In the genomic region with DNA sequence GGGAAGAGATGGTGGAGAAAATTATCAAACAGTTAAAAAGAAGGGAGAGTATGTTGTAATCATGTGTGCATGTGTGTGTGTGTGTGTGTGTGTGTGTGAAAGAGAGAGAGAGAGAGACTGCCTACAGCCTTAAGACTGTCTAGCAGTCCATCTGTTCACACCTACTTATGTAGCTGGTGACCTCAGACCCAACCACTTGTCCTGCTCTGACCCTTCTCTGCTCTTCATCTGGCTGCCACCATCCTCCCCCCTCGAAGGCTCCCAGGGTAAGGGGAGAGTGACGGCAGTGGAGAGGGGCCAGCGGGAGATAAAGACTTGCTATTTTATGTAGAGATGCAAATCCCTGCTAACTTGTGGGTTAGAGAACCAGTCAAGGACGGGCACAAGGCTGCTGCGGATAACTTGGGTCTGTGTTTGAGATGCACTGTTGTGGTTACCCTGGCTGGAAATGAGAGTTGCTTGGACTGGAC, we compare ENCODE assay signal across 16 cellular contexts. TPM values are rescaled to one million over a fixed set of nuclear protein-coding genes. Genes with fewer than 3 reads are reported as not detected.
DNase-seq lines count a peak whose midpoint lies in the region; ATAC-seq, FAIRE-seq and TF ChIP-seq lines count a peak whose summit lies in the region.
"Had no signal": no experiment of that assay in that cellular context is flagged by ENCODE, and none has a peak within 500 bp of the region (broad histone marks: within the 10 kb centered on the region; RNA-seq: fewer than 3 reads in every experiment).

No MANE protein-coding gene starts in this region.

- H3K9me3 Mint-ChIP-seq in chondrocyte (ENCODE audit: low read depth): no peaks in the 10 kb centered on the region
- H3K9me3 Mint-ChIP-seq: WTC11 had no signal

- H3K9ac ChIP-seq in GM12878 (ENCODE audit: control insufficient read depth, insufficient read depth, low read length): no peak overlapping the region
- H3K9ac ChIP-seq in SK-N-SH: no peak overlapping the region

- DNase-seq in ELF-1 (ENCODE audit: low read depth, low spot score) (peak; percentile 54), GM12878 (ENCODE audit: low read depth, low spot score) (no peak), lower lobe of right lung (no peak), H4 (ENCODE audit: low spot score) (no peak), BE2C (no peak), SK-N-SH (no peak), chondrocyte (ENCODE audit: low spot score) (no peak)
- DNase-seq: activated gamma-delta T cell, head of caudate nucleus, PC-3, posterior cingulate gyrus had no signal

- no peak overlapping the region for H3K27ac ChIP-seq in HEK293 (ENCODE audit: extremely low read depth, low read depth, low read length)
- H3K27ac ChIP-seq in GM12878 (ENCODE audit: control insufficient read depth, insufficient read depth): peak overlapping the region; percentile 27; the same call in 1 of the 2 replicates
- H3K27ac ChIP-seq in lower lobe of right lung: no peak overlapping the region
- H3K27ac ChIP-seq in SK-N-SH (ENCODE audit: low read depth in 2 of 2, low read length in 1 of 2): no peak overlapping the region

- intact Hi-C loops in GM12878 (cut with micrococcal nuclease; ENCODE audit: unreplicated experiment): loop anchor here (10.0 kb wide), 1 partner anchor 340 kb away; a partner anchor contains a TSS
- intact Hi-C loops in lower lobe of right lung (cut with DNase I): no loop called here

- TF ChIP-seq EP300 in GM12878 (IDR thresholded peaks at IDR 0.05; ENCODE audit: borderline replicate concordance in 1 of 2, control insufficient read depth in 1 of 2, low read depth in 2 of 2, low read length in 2 of 2): no peak
- TF ChIP-seq EP300 in SK-N-SH (IDR thresholded peaks at IDR 0.05; ENCODE audit: borderline replicate concordance in 1 of 2, low read depth in 1 of 2, low read length in 1 of 2): no peak

- no peak for FAIRE-seq in GM12878 (lab: Jason Lieb, UNC)
- FAIRE-seq: H1, HTR-8/SVneo had no signal

- WGBS in GM12878 (ENCODE audit: insufficient coverage, insufficient replicate concordance, low lambda C conversion rate, missing lambda C conversion rate): 64% methylated on average over 5 of the region's 5 CpGs
- WGBS in SK-N-SH (ENCODE audit: low lambda C conversion rate): 80% methylated on average over 5 of the region's 5 CpGs

- TF ChIP-seq CTCF in HEK293 (tag by site-specific recombination; IDR thresholded peaks at IDR 0.05) (no peak), GM12878 (IDR thresholded peaks at IDR 0.05 in 2 of 3, conservative IDR thresholded peaks at IDR 0.05 in 1 of 3; ENCODE audit: control insufficient read depth in 2 of 3, extremely low read depth in 1 of 3, insufficient read depth in 1 of 3, low read depth in 3 of 3, low read length in 3 of 3) (no peak), lower lobe of right lung (IDR thresholded peaks at IDR 0.05) (no peak), BE2C (IDR thresholded peaks at IDR 0.05; ENCODE audit: low read depth, low read length) (no peak), SK-N-SH (IDR thresholded peaks at IDR 0.05) (no peak), chondrocyte (IDR thresholded peaks at IDR 0.05) (no peak)

- H3K27me3 ChIP-seq in GM12878 (replicated peaks in 1 of 2; ENCODE audit: control insufficient read depth in 2 of 2, insufficient read depth in 2 of 2, low read length in 1 of 2): no peaks in the 10 kb centered on the region
- peaks cover 7% of the 10 kb centered on the region for H3K27me3 ChIP-seq in lower lobe of right lung (ENCODE audit: low read depth)
- H3K27me3 ChIP-seq in BE2C: no peaks in the 10 kb centered on the region
- no peaks in the 10 kb centered on the region for H3K27me3 ChIP-seq in SK-N-SH (ENCODE audit: insufficient read depth)

- peaks cover 57% of the 10 kb centered on the region for H3K27me3 Mint-ChIP-seq in chondrocyte (ENCODE audit: low read depth)

- TF ChIP-seq RAD21 in GM12878 (IDR thresholded peaks at IDR 0.05; ENCODE audit: insufficient read depth, low read depth, low read length) (no peak), SK-N-SH (IDR thresholded peaks at IDR 0.05; ENCODE audit: low read length) (no peak)

- H3K4me2 ChIP-seq in GM12878 (ENCODE audit: control insufficient read depth, insufficient read depth): peak overlapping the region; percentile 59
- no peak overlapping the region for H3K4me2 ChIP-seq in SK-N-SH

- H3K4me3 ChIP-seq in HEK293 (ENCODE audit: low read depth, low read length) (no peak overlapping the region), GM12878 (no peak overlapping the region), lower lobe of right lung (no peak overlapping the region), BE2C (ENCODE audit: low read depth, low read length) (no peak overlapping the region), SK-N-SH (ENCODE audit: low read depth in 2 of 2, low read length in 1 of 2) (no peak overlapping the region)

- no TSS peak for BruUV-seq in GM12878 (replicated peaks; lab: Mats Ljungman, UMichigan)

- H3K9me2 ChIP-seq in SK-N-SH: no peaks in the 10 kb centered on the region

- TF ChIP-seq POLR2A in GM12878 (IDR thresholded peaks at IDR 0.05; ENCODE audit: low read depth, low read length): no peak

- H4K20me1 ChIP-seq in GM12878 (ENCODE audit: control insufficient read depth, insufficient read depth) (no peaks in the 10 kb centered on the region), SK-N-SH (ENCODE audit: insufficient read depth) (no peaks in the 10 kb centered on the region)

- no peak overlapping the region; the same call in 1 of the 2 replicates for H2AFZ ChIP-seq in GM12878 (ENCODE audit: control insufficient read depth, low read depth, low read length)
- no peak overlapping the region for H2AFZ ChIP-seq in SK-N-SH (ENCODE audit: low read depth)

- in situ Hi-C loops in GM12878 (cut with MboI): loop anchor here (5.0 kb wide), 2 partner anchors 72 to 103 kb away; no protein-coding TSS in a partner anchor

- H3K36me3 ChIP-seq in HEK293 (ENCODE audit: control insufficient read depth in 2 of 2, insufficient read depth in 1 of 2, low read length in 2 of 2) (no peaks in the 10 kb centered on the region), GM12878 (ENCODE audit: control insufficient read depth in 2 of 2, insufficient read depth in 2 of 2, low read length in 1 of 2) (no peaks in the 10 kb centered on the region; a peak in 1 of 4 replicates), lower lobe of right lung (no peaks in the 10 kb centered on the region), BE2C (no peaks in the 10 kb centered on the region), SK-N-SH (replicated peaks in 1 of 2; ENCODE audit: control insufficient read depth in 1 of 2, insufficient read depth in 2 of 2, low read length in 1 of 2) (no peaks in the 10 kb centered on the region)

- H3K79me2 ChIP-seq in GM12878 (ENCODE audit: control insufficient read depth, insufficient read depth, low read length) (peaks cover 8% of the 10 kb centered on the region), SK-N-SH (ENCODE audit: insufficient read depth) (no peaks in the 10 kb centered on the region)

- H3K4me1 ChIP-seq in HEK293 (ENCODE audit: control insufficient read depth, insufficient read depth, low read length) (0 out of 2 replicates have a peak, but pooled peaks cover 5% of the 10 kb centered on the region), GM12878 (ENCODE audit: control insufficient read depth, insufficient read depth, low read length) (peaks cover 53% of the 10 kb centered on the region), lower lobe of right lung (no peaks in the 10 kb centered on the region), BE2C (peaks cover 24% of the 10 kb centered on the region), SK-N-SH (ENCODE audit: control insufficient read depth in 1 of 2, insufficient read depth in 2 of 2, low read depth in 1 of 2, low read length in 1 of 2) (peaks cover 0 to 7% of the 10 kb centered on the region in 2 experiments; a peak in 2 of 4 replicates)

- POLR2A ChIA-PET in HEK293 (lab: Yijun Ruan, JAX) (no interaction called here), GM12878 (lab: Charles Lee) (interaction anchor here (0.9 to 1.9 kb wide), 2 partner anchors 10 to 11 kb away, joined by 4 to 6 read pairs; no protein-coding TSS in a partner anchor), SK-N-SH (lab: Yijun Ruan, JAX) (no interaction called here)

- H3K9me3 ChIP-seq in HEK293 (ENCODE audit: control insufficient read depth, insufficient read depth, low read depth, low read length) (no peaks in the 10 kb centered on the region), GM12878 (replicated peaks; ENCODE audit: control insufficient read depth, insufficient read depth, low read length) (no peaks in the 10 kb centered on the region), lower lobe of right lung (no peaks in the 10 kb centered on the region), BE2C (no peaks in the 10 kb centered on the region), SK-N-SH (no peaks in the 10 kb centered on the region)

- H3K27ac Mint-ChIP-seq in chondrocyte (ENCODE audit: unreplicated experiment): no peak overlapping the region
- H3K27ac Mint-ChIP-seq: WTC11 had no signal

- H3K4me1 Mint-ChIP-seq in chondrocyte (ENCODE audit: low read depth): no peaks in the 10 kb centered on the region

- ATAC-seq in GM12878 (peak; percentile 51), lower lobe of right lung (peak; percentile 41 to 64)
- ATAC-seq: esophagus mucosa, PC-3, WTC11 had no signal

- SMC1A ChIA-PET in GM12878 (lab: Charles Lee; ENCODE audit: uncharacterized antibody, unreplicated experiment): interaction anchor here (0.8 to 8.1 kb wide), 5 partner anchors 9 to 106 kb away, joined by 3 to 244 read pairs (median 37); no protein-coding TSS in a partner anchor

- RAD21 ChIA-PET in GM12878 (lab: Charles Lee; ENCODE audit: unreplicated experiment): interaction anchor here (1.1 to 6.7 kb wide), 8 partner anchors 11 to 171 kb away, joined by 4 to 212 read pairs (median 33); no protein-coding TSS in a partner anchor

- CTCF ChIA-PET in HEK293 (lab: Yijun Ruan, JAX): interaction anchor here (6.9 kb wide), 1 partner anchor 72 kb away, joined by 209 read pairs; no protein-coding TSS in a partner anchor
- CTCF ChIA-PET in GM12878 (lab: Yijun Ruan, JAX): interaction anchor here (1.0 to 13.8 kb wide), 9 partner anchors 10 to 103 kb away, joined by 3 to 349 read pairs (median 58); no protein-coding TSS in a partner anchor
- CTCF ChIA-PET in SK-N-SH (lab: Yijun Ruan, JAX): interaction anchor here (0.5 to 6.8 kb wide), 6 partner anchors 11 to 1704 kb away, joined by 3 to 198 read pairs (median 3); no protein-coding TSS in a partner anchor

- H3F3A ChIP-seq in SK-N-SH (replicated peaks; ENCODE audit: insufficient read depth): no peaks in the 10 kb centered on the region

- no peaks in the 10 kb centered on the region for H3K36me3 Mint-ChIP-seq in chondrocyte (ENCODE audit: low read depth)
- H3K36me3 Mint-ChIP-seq: WTC11 had no signal

- H3K4me3 Mint-ChIP-seq in chondrocyte (ENCODE audit: unreplicated experiment): no peak overlapping the region
- H3K4me3 Mint-ChIP-seq: WTC11 had no signal

RNA-seq across cellular contexts. Expression of a gene that starts 24.9 kb away (rescaled TPM):
- 194 and 207 TPM in 2 replicates for total RNA-seq in GM12878 (2013; cell fraction: nucleolus; rRNA removed)
- 26.4 and 29.9 TPM in 2 replicates for total RNA-seq in GM12878 (2014; rRNA removed)
- 24.4 and 27.5 TPM in 2 replicates for total RNA-seq in GM12878 (2014; rRNA removed; fragmentation: Illumina TruSeq; extraction: Trizol)
- total RNA-seq in GM12878 (2021): 49.1 and 52.1 TPM in 2 replicates
- polyA plus RNA-seq in GM12878 (2011; ENCODE audit: low read depth): 6.3 TPM
- 25.3 and 32.3 TPM in 2 replicates for polyA plus RNA-seq in GM12878 (2011; rRNA removed)
- 30.8 and 36.7 TPM in 2 replicates for polyA plus RNA-seq in GM12878 (2011; cell fraction: cytosol; rRNA removed)
- polyA plus RNA-seq in GM12878 (2011; cell fraction: nucleus; rRNA removed): 84.2 and 87.2 TPM in 2 replicates
- polyA plus RNA-seq in GM12878 (2012): 11.4 and 11.5 TPM in 2 replicates
- polyA plus RNA-seq in GM12878 (2014; fragmentation: Illumina TruSeq; extraction: Trizol): 25.7 and 28.2 TPM in 2 replicates
- 1 to 10 TPM; 1.9 to 3.5 TPM for polyA plus RNA-seq in GM12878 (2014; fragmentation: Nextera tagmentation; extraction: Ambion mirVana)
- 35.7 and 37.5 TPM in 2 replicates for polyA plus RNA-seq in GM12878 (2014; rRNA removed)
- 10 to 100 TPM; 12.6 to 13.3 TPM for polyA plus RNA-seq in GM12878 (2016; fragmentation: Nextera tagmentation; extraction: Ambion mirVana)
- 46.2 and 52.8 TPM in 2 replicates for polyA minus RNA-seq in GM12878 (2011; rRNA and poly(A)+ RNA removed)
- polyA minus RNA-seq in GM12878 (2011; cell fraction: cytosol; rRNA and poly(A)+ RNA removed): 19.5 and 22.4 TPM in 2 replicates
- polyA minus RNA-seq in GM12878 (2011; cell fraction: nucleus; rRNA and poly(A)+ RNA removed): 33.9 and 57.1 TPM in 2 replicates
- total RNA-seq in lower lobe of right lung: 9.9 TPM
- total RNA-seq in H4 (2014; rRNA removed; shearing (Covaris generic)): 11.0 and 14.9 TPM in 2 replicates
- 19.7 TPM for polyA plus RNA-seq in BE2C (2012; ENCODE audit: insufficient read depth, insufficient read length, low read depth)
- 14.0 and 14.5 TPM in 2 replicates for polyA plus RNA-seq in SK-N-SH (2012; rRNA removed)
- polyA plus RNA-seq in SK-N-SH (2012; cell fraction: cytosol; rRNA removed): 7.1 and 8.4 TPM in 2 replicates
- polyA plus RNA-seq in SK-N-SH (2012; cell fraction: nucleus; rRNA removed): 40.4 and 41.9 TPM in 2 replicates
- 0.99 to 2.2 TPM (median 1.6 TPM) in 3 replicates for total RNA-seq in chondrocyte
